In the genomic region with DNA sequence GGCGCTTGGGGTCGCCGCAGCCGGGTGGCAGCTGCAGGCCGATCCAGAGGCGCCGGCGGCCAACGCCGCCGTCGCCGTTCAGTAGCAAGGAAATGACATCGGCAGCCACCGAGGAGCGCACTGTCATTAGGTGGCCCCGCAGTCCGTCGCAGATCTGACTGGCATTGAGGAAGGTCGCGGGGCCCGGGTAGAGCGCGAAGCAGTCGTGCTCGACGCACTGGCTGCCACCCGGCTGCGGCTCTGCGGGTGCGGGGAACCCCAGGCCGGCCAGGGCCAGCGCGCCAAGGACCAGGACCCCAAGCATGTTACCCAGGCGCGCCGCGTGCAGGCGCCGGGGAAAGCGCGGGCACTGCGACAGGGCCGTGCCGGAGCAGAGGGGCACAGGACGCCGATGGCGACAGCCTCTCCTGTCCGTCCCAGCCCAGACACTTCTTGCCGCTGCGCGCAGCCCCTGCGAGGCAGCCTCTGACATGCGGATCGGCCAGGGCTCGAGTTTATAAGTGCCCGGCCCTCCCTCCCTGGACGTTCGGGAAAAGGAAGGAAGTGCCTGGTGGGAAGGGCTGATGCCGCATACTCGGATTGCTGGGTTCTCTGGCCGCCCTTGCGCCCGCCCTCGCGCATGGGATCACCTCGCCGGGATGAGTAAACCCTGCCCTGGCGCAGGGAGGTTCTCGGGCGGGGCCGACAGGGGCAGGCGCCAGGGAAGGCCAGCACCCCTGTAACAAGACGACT, we compare ENCODE assay signal across 9 cellular contexts. TPM values are rescaled to one million over a fixed set of nuclear protein-coding genes. Genes with fewer than 3 reads are reported as not detected.
A peak's percentile ranks its signal among the peaks of the same experiment; 100 is the strongest.
DNase-seq lines count a peak whose midpoint lies in the region; ATAC-seq lines count a peak whose summit lies in the region.
"Had no signal": no experiment of that assay in that cellular context is flagged by ENCODE, and none has a peak within 500 bp of the region (broad histone marks: within the 10 kb centered on the region; RNA-seq: fewer than 3 reads in every experiment).

A gene with protein sequence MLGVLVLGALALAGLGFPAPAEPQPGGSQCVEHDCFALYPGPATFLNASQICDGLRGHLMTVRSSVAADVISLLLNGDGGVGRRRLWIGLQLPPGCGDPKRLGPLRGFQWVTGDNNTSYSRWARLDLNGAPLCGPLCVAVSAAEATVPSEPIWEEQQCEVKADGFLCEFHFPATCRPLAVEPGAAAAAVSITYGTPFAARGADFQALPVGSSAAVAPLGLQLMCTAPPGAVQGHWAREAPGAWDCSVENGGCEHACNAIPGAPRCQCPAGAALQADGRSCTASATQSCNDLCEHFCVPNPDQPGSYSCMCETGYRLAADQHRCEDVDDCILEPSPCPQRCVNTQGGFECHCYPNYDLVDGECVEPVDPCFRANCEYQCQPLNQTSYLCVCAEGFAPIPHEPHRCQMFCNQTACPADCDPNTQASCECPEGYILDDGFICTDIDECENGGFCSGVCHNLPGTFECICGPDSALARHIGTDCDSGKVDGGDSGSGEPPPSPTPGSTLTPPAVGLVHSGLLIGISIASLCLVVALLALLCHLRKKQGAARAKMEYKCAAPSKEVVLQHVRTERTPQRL (minus strand): TSS at position 472 of the 732 bp plus-strand sequence. CDS start 168 bp downstream, at position 304.

- no peak within 1 kb of the TSS for H3K27ac Mint-ChIP-seq in activated naive CD8-positive, alpha-beta T cell treated with anti-CD3 and anti-CD28 coated beads, Interleukin-2, amount 10 ng/mL, durations not matched to agents 7 days and 5 days
- no peak within 1 kb of the TSS for H3K27ac Mint-ChIP-seq in activated naive CD8-positive, alpha-beta T cell treated with anti-CD3 and anti-CD28 coated beads for 36 hours
- H3K27ac Mint-ChIP-seq: stimulated activated naive CD8-positive, alpha-beta T cell treated with anti-CD3 and anti-CD28 coated beads, Interleukin-15, Interleukin-2, amounts not matched to agents 100 ng/mL and 50 ng/mL, for 24 hours had no signal

- intact Hi-C loops in left ventricle myocardium superior (cut with micrococcal nuclease) = no loop called here

- POLR2A ChIA-PET in activated naive CD8-positive, alpha-beta T cell treated with anti-CD3 and anti-CD28 coated beads, Interleukin-2, amount 10 ng/mL, durations not matched to agents 7 days and 5 days (lab: Charles Lee) = no interaction called here

- H3K9me3 Mint-ChIP-seq in activated naive CD8-positive, alpha-beta T cell treated with anti-CD3 and anti-CD28 coated beads, Interleukin-2, amount 10 ng/mL, durations not matched to agents 7 days and 5 days = no peaks in the 10 kb centered on the region
- H3K9me3 Mint-ChIP-seq in activated naive CD8-positive, alpha-beta T cell treated with anti-CD3 and anti-CD28 coated beads for 36 hours = no peaks in the 10 kb centered on the region
- H3K9me3 Mint-ChIP-seq: stimulated activated naive CD8-positive, alpha-beta T cell treated with anti-CD3 and anti-CD28 coated beads, Interleukin-15, Interleukin-2, amounts not matched to agents 100 ng/mL and 50 ng/mL, for 24 hours had no signal

- H3K27ac ChIP-seq in adipose tissue (ENCODE audit: low read depth, low read length) = peak within 1 kb of the TSS; percentile 80

- H3K4me1 Mint-ChIP-seq in activated naive CD8-positive, alpha-beta T cell treated with anti-CD3 and anti-CD28 coated beads, Interleukin-2, amount 10 ng/mL, durations not matched to agents 7 days and 5 days = peaks cover 2% of the 10 kb centered on the region
- peaks cover 2% of the 10 kb centered on the region for H3K4me1 Mint-ChIP-seq in activated naive CD8-positive, alpha-beta T cell treated with anti-CD3 and anti-CD28 coated beads for 36 hours

- H3K4me3 Mint-ChIP-seq in activated naive CD8-positive, alpha-beta T cell treated with anti-CD3 and anti-CD28 coated beads, Interleukin-2, amount 10 ng/mL, durations not matched to agents 7 days and 5 days = peak within 1 kb of the TSS; percentile 28
- H3K4me3 Mint-ChIP-seq in activated naive CD8-positive, alpha-beta T cell treated with anti-CD3 and anti-CD28 coated beads for 36 hours = no peak within 1 kb of the TSS
- H3K4me3 Mint-ChIP-seq: stimulated activated naive CD8-positive, alpha-beta T cell treated with anti-CD3 and anti-CD28 coated beads, Interleukin-15, Interleukin-2, amounts not matched to agents 100 ng/mL and 50 ng/mL, for 24 hours had no signal

- H3K36me3 Mint-ChIP-seq in activated naive CD8-positive, alpha-beta T cell treated with anti-CD3 and anti-CD28 coated beads, Interleukin-2, amount 10 ng/mL, durations not matched to agents 7 days and 5 days = no peaks in the 10 kb centered on the region
- H3K36me3 Mint-ChIP-seq in activated naive CD8-positive, alpha-beta T cell treated with anti-CD3 and anti-CD28 coated beads for 36 hours = no peaks in the 10 kb centered on the region

- ATAC-seq in activated naive CD8-positive, alpha-beta T cell treated with anti-CD3 and anti-CD28 coated beads, Interleukin-2, amount 10 ng/mL, durations not matched to agents 7 days and 5 days (ENCODE audit: low read depth) = peak; percentile 13
- peak; percentile 72 for ATAC-seq in left ventricle myocardium superior
- ATAC-seq in GM21529 (IDR thresholded peaks at IDR 0.05; ENCODE audit: unreplicated experiment) = no peak
- no peak for ATAC-seq in GM18907 (IDR thresholded peaks at IDR 0.05; ENCODE audit: unreplicated experiment)

- WGBS in adipose tissue, 3 donors = 0 to 1% (median 1%) methylated on average over 66 to 74 of the region's 74 CpGs

- peak; percentile 39 for DNase-seq in activated naive CD8-positive, alpha-beta T cell treated with anti-CD3 and anti-CD28 coated beads, Interleukin-2, amount 10 ng/mL, durations not matched to agents 7 days and 5 days
- no peak for DNase-seq in activated naive CD8-positive, alpha-beta T cell treated with anti-CD3 and anti-CD28 coated beads for 36 hours
- DNase-seq in left ventricle myocardium superior (peak; percentile 88), pulmonary artery endothelial cell (ENCODE audit: low read depth, low spot score) (peak; percentile 79), medulla oblongata (ENCODE audit: extremely low spot score) (no peak)

- H3K27me3 Mint-ChIP-seq in activated naive CD8-positive, alpha-beta T cell treated with anti-CD3 and anti-CD28 coated beads, Interleukin-2, amount 10 ng/mL, durations not matched to agents 7 days and 5 days = peaks cover 58% of the 10 kb centered on the region
- H3K27me3 Mint-ChIP-seq in activated naive CD8-positive, alpha-beta T cell treated with anti-CD3 and anti-CD28 coated beads for 36 hours = peaks cover 66% of the 10 kb centered on the region

RNA-seq across cellular contexts. Expression of the gene that starts here (rescaled TPM):
- total RNA-seq in activated naive CD8-positive, alpha-beta T cell treated with anti-CD3 and anti-CD28 coated beads, Interleukin-2, amount 10 ng/mL, durations not matched to agents 7 days and 5 days = under 1 TPM; 0.22 to 0.34 TPM
- not detected for total RNA-seq in activated naive CD8-positive, alpha-beta T cell treated with anti-CD3 and anti-CD28 coated beads for 36 hours
- 100 to 1,000 TPM in 1 of 3 donors, 10 to 100 TPM in 1, 1 to 10 TPM in 1; 7.5 to 106 (median 26.0) TPM for polyA plus RNA-seq in adipose tissue
- 13.1 TPM for total RNA-seq in left ventricle myocardium superior
- 104 and 139 TPM in 2 replicates for total RNA-seq in pulmonary artery endothelial cell

Comparison
In these comparisons a context has a peak if more than half of its experiments do, and no peak if none do; other contexts are left out.
1. RNA of the gene that starts here (total RNA-seq): 104 to 139 TPM in pulmonary artery endothelial cell and 13.1 TPM in left ventricle myocardium superior (single experiment); 0.22 to 0.34 TPM in activated naive CD8-positive, alpha-beta T cell treated with anti-CD3 and anti-CD28 coated beads, Interleukin-2, amount 10 ng/mL, durations not matched to agents 7 days and 5 days and not detected in activated naive CD8-positive, alpha-beta T cell treated with anti-CD3 and anti-CD28 coated beads for 36 hours; every median in the first group is over 10 times any median in the second.
2. Peak in DNase-seq and ATAC-seq in activated naive CD8-positive, alpha-beta T cell treated with anti-CD3 and anti-CD28 coated beads, Interleukin-2, amount 10 ng/mL, durations not matched to agents 7 days and 5 days; RNA of the gene not detected or under 1 TPM.
3. DNase-seq: peak in left ventricle myocardium superior (single experiment) and pulmonary artery endothelial cell (single experiment); none in activated naive CD8-positive, alpha-beta T cell treated with anti-CD3 and anti-CD28 coated beads for 36 hours (single experiment) and medulla oblongata (single experiment).